ENCODE assay signal across 1 cellular context in genomic region chr1:206792939-206793607, GRCh38.
TF ChIP-seq lines count a peak whose summit lies in the region.

No MANE protein-coding gene starts in this region.

TF ChIP-seq in IMR-90, 13 proteins besides CTCF, POLR2A, EP300 and RAD21 (continued from another document):
- TF ChIP-seq CHD1 (IDR thresholded peaks at IDR 0.05; ENCODE audit: low read depth, low read length), result no peak
- TF ChIP-seq BHLHE40 (IDR thresholded peaks at IDR 0.05; ENCODE audit: low read depth, low read length), result no peak
- TF ChIP-seq MAFK (IDR thresholded peaks at IDR 0.05; ENCODE audit: low read depth, low read length), result no peak
- TF ChIP-seq CEBPB (IDR thresholded peaks at IDR 0.05; ENCODE audit: low read depth, low read length), result no peak
- no peak for TF ChIP-seq ELK1 (IDR thresholded peaks at IDR 0.05; ENCODE audit: borderline replicate concordance, low read depth, low read length)
- no peak for TF ChIP-seq MXI1 (IDR thresholded peaks at IDR 0.05; ENCODE audit: borderline replicate concordance, low read depth, low read length)
